Comparison of ENCODE assay signal across 1 cellular context in genomic region chrX:49155900-49156837, GRCh38.
TF ChIP-seq lines count a peak whose summit lies in the region.

No MANE protein-coding gene starts in this region.

TF ChIP-seq in GM23338, 12 proteins besides CTCF, POLR2A, EP300 and RAD21:
- TF ChIP-seq ZNF462 (CRISPR knock-in tag; IDR thresholded peaks at IDR 0.05), result no peak
- no peak for TF ChIP-seq EZH2 (IDR thresholded peaks at IDR 0.05; ENCODE audit: low read depth, unreplicated experiment)
- TF ChIP-seq POLR2AphosphoS5 (IDR thresholded peaks at IDR 0.05; ENCODE audit: low read depth), result peak; percentile 62; the same call in 1 of the 2 replicates
- no peak for TF ChIP-seq ZNF114 (CRISPR knock-in tag; IDR thresholded peaks at IDR 0.05)
- TF ChIP-seq CREB1 (CRISPR knock-in tag; IDR thresholded peaks at IDR 0.05; ENCODE audit: low read depth), result peak; percentile 55
